In genomic region chr1:116856312-116856711, GRCh38 we compare ENCODE assay signal across 1 cellular context.
TF ChIP-seq lines count a peak whose summit lies in the region.

No MANE protein-coding gene starts in this region.

TF ChIP-seq in H1, 55 proteins besides CTCF, POLR2A, EP300 and RAD21 (continued from another document):
- no peak for TF ChIP-seq CHD7 (IDR thresholded peaks at IDR 0.05; ENCODE audit: insufficient replicate concordance, low read length)
- TF ChIP-seq JUN (IDR thresholded peaks at IDR 0.05; ENCODE audit: low read depth, low read length) = no peak
- no peak for TF ChIP-seq CREB1 (IDR thresholded peaks at IDR 0.05)
- no peak for TF ChIP-seq POLR2AphosphoS5 (IDR thresholded peaks at IDR 0.05; ENCODE audit: low read depth, low read length)
- no peak for TF ChIP-seq KDM5A (IDR thresholded peaks at IDR 0.05; ENCODE audit: low read length)
- TF ChIP-seq CHD1 (IDR thresholded peaks at IDR 0.05; ENCODE audit: low read depth, low read length) = no peak
- no peak for TF ChIP-seq RBBP5 (IDR thresholded peaks at IDR 0.05; ENCODE audit: borderline replicate concordance, low read depth, low read length)
